Comparison of ENCODE assay signal across 1 cellular context in genomic region chr1:231236131-231236571, GRCh38.
TF ChIP-seq lines count a peak whose summit lies in the region.

No MANE protein-coding gene starts in this region.

TF ChIP-seq in liver, 16 proteins besides CTCF, POLR2A, EP300 and RAD21 (continued from another document):
- peak; percentile 56 for TF ChIP-seq MAX (IDR thresholded peaks at IDR 0.05)
- peak; percentile 65 for TF ChIP-seq FOXA2 (IDR thresholded peaks at IDR 0.05)
